ENCODE assay signal across 27 cellular contexts in genomic region chr19:33391631-33392249, GRCh38. TPM values are rescaled to one million over a fixed set of nuclear protein-coding genes. Genes with fewer than 3 reads are reported as not detected.
DNase-seq lines count a peak whose midpoint lies in the region; ATAC-seq, FAIRE-seq and TF ChIP-seq lines count a peak whose summit lies in the region.
"Had no signal": no experiment of that assay in that cellular context is flagged by ENCODE, and none has a peak within 500 bp of the region (broad histone marks: within the 10 kb centered on the region; RNA-seq: fewer than 3 reads in every experiment).

No MANE protein-coding gene starts in this region.

- peaks cover 0 to 6% of the 10 kb centered on the region in 2 experiments; a peak in 3 of 5 replicates for H3K36me3 ChIP-seq in HepG2 (replicated peaks in 1 of 2; ENCODE audit: control insufficient read depth in 1 of 2, insufficient read depth in 2 of 2, low read length in 2 of 2)
- peaks cover 0 to 3% of the 10 kb centered on the region in 2 donors for H3K36me3 ChIP-seq in small intestine (ENCODE audit: control insufficient read depth in 2 of 2, insufficient read depth in 2 of 2, low read length in 2 of 2)
- peaks cover 13% of the 10 kb centered on the region for H3K36me3 ChIP-seq in lower lobe of right lung
- peaks cover 12% of the 10 kb centered on the region for H3K36me3 ChIP-seq in upper lobe of right lung
- H3K36me3 ChIP-seq: neutrophil had no signal

- WGBS in HepG2 (ENCODE audit: low lambda C conversion rate): no CpG with 5 or more reads among the region's 12 CpGs
- WGBS in small intestine, 3 donors: 28 to 73% (median 41%) methylated on average over 12 of the region's 12 CpGs

- no peaks in the 10 kb centered on the region for H4K20me1 ChIP-seq in HepG2 (ENCODE audit: insufficient read depth, low read length)

- no peak for TF ChIP-seq RAD21 in HepG2 (CRISPR knock-in tag; IDR thresholded peaks at IDR 0.05)

- TF ChIP-seq CTCF in RWPE1 (conservative IDR thresholded peaks at IDR 0.05; ENCODE audit: low read depth): no peak
- TF ChIP-seq CTCF in HepG2 (CRISPR knock-in tag; IDR thresholded peaks at IDR 0.05): no peak
- no peak for TF ChIP-seq CTCF in lower lobe of right lung (IDR thresholded peaks at IDR 0.05)
- TF ChIP-seq CTCF in upper lobe of right lung (IDR thresholded peaks at IDR 0.05): no peak

- no peak overlapping the region for H3K4me3 ChIP-seq in HepG2 (replicated peaks in 1 of 3; ENCODE audit: insufficient read depth in 1 of 3, low read depth in 2 of 3, low read length in 3 of 3)
- H3K4me3 ChIP-seq in small intestine (ENCODE audit: low read depth in 1 of 2, low read length in 2 of 2): no peak overlapping the region
- H3K4me3 ChIP-seq in lower lobe of right lung: no peak overlapping the region
- no peak overlapping the region for H3K4me3 ChIP-seq in upper lobe of right lung
- H3K4me3 ChIP-seq: dorsolateral prefrontal cortex, gastroesophageal sphincter, psoas muscle, SK-N-MC had no signal

- TF ChIP-seq EP300 in HepG2 (IDR thresholded peaks at IDR 0.05; ENCODE audit: low read depth in 2 of 2, low read length in 2 of 2) (no peak), HepG2 (CRISPR knock-in tag; IDR thresholded peaks at IDR 0.05; ENCODE audit: borderline replicate concordance) (no peak)

- H3K79me2 ChIP-seq in HepG2 (ENCODE audit: insufficient read depth, low read length): peaks cover 7% of the 10 kb centered on the region

- H3K27me3 ChIP-seq in HepG2 (ENCODE audit: control insufficient read depth in 1 of 2, insufficient read depth in 2 of 2, low read length in 2 of 2) (no peaks in the 10 kb centered on the region), small intestine (ENCODE audit: control insufficient read depth in 2 of 2, insufficient read depth in 2 of 2, low read length in 2 of 2) (no peaks in the 10 kb centered on the region), lower lobe of right lung (ENCODE audit: low read depth) (no peaks in the 10 kb centered on the region), upper lobe of right lung (no peaks in the 10 kb centered on the region)
- H3K27me3 ChIP-seq: dorsolateral prefrontal cortex, gastroesophageal sphincter, neutrophil had no signal

- POLR2A ChIA-PET in RWPE1 (lab: Yijun Ruan, JAX; ENCODE audit: low non-redundant PET): no interaction called here
- POLR2A ChIA-PET in HepG2 (lab: Yijun Ruan, JAX): interaction anchor here (1.0 to 4.7 kb wide), 15 partner anchors 9 to 145 kb away, joined by 3 to 58 read pairs (median 10); partner anchors contain the start of genes CEBPA and CEBPG

- no peak overlapping the region for H2AFZ ChIP-seq in HepG2 (ENCODE audit: low read length)

- peak overlapping the region; percentile 20; the same call in 1 of the 2 replicates for H3K9ac ChIP-seq in HepG2 (ENCODE audit: insufficient read depth, low read depth, low read length)

- no peak; a peak in 1 of 4 replicates for TF ChIP-seq POLR2A in HepG2 (IDR thresholded peaks at IDR 0.05; ENCODE audit: insufficient read depth in 1 of 2, low read depth in 2 of 2, low read length in 2 of 2)

- intact Hi-C loops in Right ventricle myocardium superior (cut with DNase I): no loop called here
- intact Hi-C loops in left ventricle myocardium superior (cut with micrococcal nuclease): no loop called here
- intact Hi-C loops in HepG2 (cut with micrococcal nuclease; ENCODE audit: unreplicated experiment): loop anchor here (5.0 kb wide), 1 partner anchor 89 kb away; the partner anchor contains the start of gene CEBPA
- intact Hi-C loops in lower lobe of right lung (cut with DNase I): no loop called here
- intact Hi-C loops in upper lobe of right lung (cut with DNase I): no loop called here

- in situ Hi-C loops in HepG2 (cut with HindIII; ENCODE audit: extremely low pct_ligation_motif_present, low pct_unique_long_range_greater_than_20kb): no loop called here

- peak; percentile 37 for DNase-seq in Right ventricle myocardium superior
- no peak for DNase-seq in left ventricle myocardium superior
- no peak for DNase-seq in RWPE1 (ENCODE audit: low spot score)
- DNase-seq in HepG2 (ENCODE audit: low spot score): no peak
- peak; percentile 62 for DNase-seq in small intestine
- no peak for DNase-seq in lower lobe of right lung
- no peak for DNase-seq in activated CD4-positive, CD25-positive, alpha-beta regulatory T cell treated with anti-CD3 and anti-CD28 coated beads, Interleukin-2, amount 50 U/mL, for 72 hours
- no peak for DNase-seq in upper lobe of right lung
- DNase-seq: ACHN; activated CD4-positive, CD25-positive, alpha-beta regulatory T cell; activated naive CD4-positive, alpha-beta T cell treated with anti-CD3 and anti-CD28 coated beads for 36 hours; activated T-cell treated with anti-CD3 and anti-CD28 coated beads, Interleukin-2, amount 50 U/mL, for 72 hours; amniotic stem cell; GDM1; GOT3; NCI-H1048; NCI-H446 treated with DMSO at 0.1 percent for 48 hours; NCI-H774 had no signal

- FAIRE-seq in HepG2 (lab: Jason Lieb, UNC) (no peak), small intestine (lab: Jason Lieb, UNC) (no peak)
- FAIRE-seq: endothelial cell of umbilical vein, GM18507, TTC549 had no signal

- H3K27ac ChIP-seq in RWPE1 (peak overlapping the region; percentile 74), HepG2 (ENCODE audit: extremely low read length, insufficient read depth, low read length) (peak overlapping the region; percentile 94), small intestine (ENCODE audit: low read depth in 1 of 2, low read length in 1 of 2) (peak overlapping the region in 1 of 2 donors; percentile 85), lower lobe of right lung (no peak overlapping the region), upper lobe of right lung (no peak overlapping the region)
- H3K27ac ChIP-seq: neutrophil, psoas muscle, SK-N-MC had no signal

- no TSS peak for BruUV-seq in HepG2 (replicated peaks; lab: Mats Ljungman, UMichigan)

- H3K4me2 ChIP-seq in HepG2 (ENCODE audit: low read depth, low read length): 0 out of 2 replicates have a peak overlapping the region, but pooled peaks have one; percentile 70

- H3K9me3 ChIP-seq in HepG2 (ENCODE audit: low read length): no peaks in the 10 kb centered on the region
- no peaks in the 10 kb centered on the region for H3K9me3 ChIP-seq in small intestine (ENCODE audit: control insufficient read depth, low read depth)
- H3K9me3 ChIP-seq in lower lobe of right lung: no peaks in the 10 kb centered on the region
- no peaks in the 10 kb centered on the region for H3K9me3 ChIP-seq in upper lobe of right lung
- H3K9me3 ChIP-seq: gastroesophageal sphincter, neutrophil, psoas muscle had no signal

- H3K4me1 ChIP-seq in HepG2 (ENCODE audit: insufficient read depth, low read length) (peaks cover 70% of the 10 kb centered on the region), small intestine (ENCODE audit: control insufficient read depth in 2 of 2, insufficient read depth in 1 of 2, low read depth in 1 of 2, low read length in 1 of 2) (peaks cover 7 to 10% of the 10 kb centered on the region in 2 donors), lower lobe of right lung (peaks cover 78% of the 10 kb centered on the region), upper lobe of right lung (peaks cover 73% of the 10 kb centered on the region)

- CTCF ChIA-PET in RWPE1 (lab: Yijun Ruan, JAX) (interaction anchor here (0.6 kb wide), 2 partner anchors 150 to 618 kb away, joined by 3 to 7 read pairs; no protein-coding TSS in a partner anchor), HepG2 (lab: Yijun Ruan, JAX; ENCODE audit: low intra/inter-chr PET ratio, low total read pairs) (no interaction called here)

- ATAC-seq in Right ventricle myocardium superior (ENCODE audit: poor library complexity) (no peak), left ventricle myocardium superior (no peak), HepG2 (peak; percentile 5; the same call in 1 of the 3 replicates), lower lobe of right lung (no peak), upper lobe of right lung (no peak)
- ATAC-seq: activated T-cell treated with anti-CD3 and anti-CD28 coated beads, Interleukin-2, amount 50 U/mL, for 72 hours; gastroesophageal sphincter; psoas muscle; stimulated activated effector memory CD8-positive, alpha-beta T cell treated with anti-CD3 and anti-CD28 coated beads, Interleukin-12 subunit alpha, Interleukin-12 subunit beta, amount 100 ng/mL, for 72 hours had no signal

TF ChIP-seq in HepG2, 621 proteins besides CTCF, POLR2A, EP300 and RAD21 (continues in another document):
- TF ChIP-seq HNRNPLL (IDR thresholded peaks at IDR 0.05; ENCODE audit: low read depth, low read length, poor library complexity, severe bottlenecking): peak; percentile 19
- TF ChIP-seq ZNF790 (CRISPR knock-in tag; IDR thresholded peaks at IDR 0.05; ENCODE audit: borderline replicate concordance): peak; percentile 12; the same call in 1 of the 2 replicates
- 0 out of 2 replicates have a peak, but pooled peaks have one; percentile 31 for TF ChIP-seq SMAD1 (CRISPR knock-in tag; IDR thresholded peaks at IDR 0.05; ENCODE audit: borderline replicate concordance, low read depth)
- peak; percentile 4; the same call in 1 of the 2 replicates for TF ChIP-seq JUNB (CRISPR knock-in tag; IDR thresholded peaks at IDR 0.05; ENCODE audit: borderline replicate concordance)

RNA-seq across cellular contexts. Expression of gene CEBPG, which starts 18.2 kb away (rescaled TPM):
- total RNA-seq in Right ventricle myocardium superior: 16.1 TPM
- total RNA-seq in left ventricle myocardium superior: 17.0 TPM
- total RNA-seq in HepG2 (2016; rRNA removed; fragmentation: Illumina TruSeq; extraction: Trizol): 34.3 and 49.8 TPM in 2 replicates
- total RNA-seq in HepG2 (2016; cell fraction: cytosol; rRNA removed; fragmentation: Illumina TruSeq; extraction: Trizol; ENCODE audit: low read depth): 13.2 and 14.7 TPM in 2 replicates
- 35.7 and 49.1 TPM in 2 replicates for total RNA-seq in HepG2 (2016; cell fraction: insoluble cytoplasmic fraction; rRNA removed; fragmentation: Illumina TruSeq; extraction: Trizol)
- total RNA-seq in HepG2 (2016; cell fraction: membrane; rRNA removed; fragmentation: Illumina TruSeq; extraction: Trizol): 37.6 and 38.8 TPM in 2 replicates
- total RNA-seq in HepG2 (2016; cell fraction: nucleus; rRNA removed; fragmentation: Illumina TruSeq; extraction: Trizol): 24.5 and 24.7 TPM in 2 replicates
- 25.7 and 26.6 TPM in 2 replicates for polyA plus RNA-seq in HepG2 (2011; rRNA removed)
- polyA plus RNA-seq in HepG2 (2011; cell fraction: cytosol; rRNA removed): 16.9 and 25.6 TPM in 2 replicates
- 11.7 and 17.0 TPM in 2 replicates for polyA plus RNA-seq in HepG2 (2011; cell fraction: nucleus; rRNA removed)
- polyA plus RNA-seq in HepG2 (2012): 34.2 and 46.3 TPM in 2 replicates
- polyA plus RNA-seq in HepG2 (2016; cell fraction: cytosol; fragmentation: Illumina TruSeq; extraction: Trizol; ENCODE audit: low read depth): 13.2 and 15.5 TPM in 2 replicates
- 44.3 and 47.4 TPM in 2 replicates for polyA plus RNA-seq in HepG2 (2016; cell fraction: insoluble cytoplasmic fraction; fragmentation: Illumina TruSeq; extraction: Trizol; ENCODE audit: low read depth)
- 25.6 and 28.0 TPM in 2 replicates for polyA plus RNA-seq in HepG2 (2016; cell fraction: membrane; fragmentation: Illumina TruSeq; extraction: Trizol; ENCODE audit: low read depth)
- polyA plus RNA-seq in HepG2 (2016; cell fraction: nucleus; fragmentation: Illumina TruSeq; extraction: Trizol; ENCODE audit: insufficient read depth, low read depth): 30.5 and 35.3 TPM in 2 replicates
- polyA minus RNA-seq in HepG2 (2011; rRNA and poly(A)+ RNA removed; ENCODE audit: low replicate concordance): 14.6 and 15.2 TPM in 2 replicates
- 18.9 and 25.7 TPM in 2 replicates for polyA minus RNA-seq in HepG2 (2011; cell fraction: cytosol; rRNA and poly(A)+ RNA removed)
- polyA minus RNA-seq in HepG2 (2011; cell fraction: nucleus; rRNA and poly(A)+ RNA removed): 26.3 and 34.8 TPM in 2 replicates
- polyA plus RNA-seq in small intestine: 10 to 100 TPM; 48.6 to 68.4 (median 67.1) TPM
- 29.6 TPM for total RNA-seq in lower lobe of right lung
- total RNA-seq in upper lobe of right lung: 32.3 TPM

Comparison
In these comparisons a context has a peak if more than half of its experiments do, and no peak if none do; other contexts are left out.
1. DNase-seq: peak in Right ventricle myocardium superior (single experiment) and small intestine (single experiment); none in left ventricle myocardium superior (single experiment), RWPE1 (single experiment), HepG2 (single experiment), lower lobe of right lung (single experiment), activated CD4-positive, CD25-positive, alpha-beta regulatory T cell treated with anti-CD3 and anti-CD28 coated beads, Interleukin-2, amount 50 U/mL, for 72 hours (single experiment) and upper lobe of right lung (single experiment).
2. H3K27ac ChIP-seq: peak in RWPE1 (single experiment) and HepG2 (single experiment); none in lower lobe of right lung (single experiment) and upper lobe of right lung (single experiment).